11 cellular contexts compared by ENCODE assay signal in the genomic region with DNA sequence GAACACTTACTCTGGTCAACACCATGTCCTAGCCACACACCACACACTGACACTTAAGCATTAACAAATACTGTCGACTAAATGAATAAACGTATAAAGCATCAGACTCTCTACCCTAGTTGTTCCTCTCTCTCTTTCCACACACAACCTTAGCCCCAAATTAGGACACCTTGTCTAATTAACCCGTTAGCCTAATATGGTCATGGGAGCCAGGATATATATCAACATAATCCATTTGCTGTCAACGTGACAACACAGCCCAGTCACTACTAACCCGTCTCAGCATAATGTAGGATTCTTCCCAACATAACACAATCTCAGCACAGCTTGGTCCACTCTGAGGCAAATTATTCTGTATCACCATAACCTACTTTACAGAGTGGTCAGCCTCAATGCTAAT. TPM values are rescaled to one million over a fixed set of nuclear protein-coding genes. Genes with fewer than 3 reads are reported as not detected.
DNase-seq lines count a peak whose midpoint lies in the region; ATAC-seq, FAIRE-seq and TF ChIP-seq lines count a peak whose summit lies in the region.
"Had no signal": no experiment of that assay in that cellular context is flagged by ENCODE, and none has a peak within 500 bp of the region (broad histone marks: within the 10 kb centered on the region; RNA-seq: fewer than 3 reads in every experiment).

No MANE protein-coding gene starts in this region.

- no peak for TF ChIP-seq CTCF in A549 (IDR thresholded peaks at IDR 0.05)
- TF ChIP-seq CTCF in GM23338 (conservative IDR thresholded peaks at IDR 0.05; ENCODE audit: low read depth in 2 of 2): no peak
- TF ChIP-seq CTCF in keratinocyte (optimal IDR thresholded peaks at IDR 0.05 in 1 of 3, IDR thresholded peaks at IDR 0.05 in 1 of 3, conservative IDR thresholded peaks at IDR 0.05 in 1 of 3; ENCODE audit: extremely low read depth in 1 of 3, insufficient read depth in 2 of 3, low read length in 3 of 3): no peak
- no peak for TF ChIP-seq CTCF in left lung (IDR thresholded peaks at IDR 0.05)
- no peak for TF ChIP-seq CTCF in thyroid gland (IDR thresholded peaks at IDR 0.05)

- 93% methylated on average over 5 of the region's 5 CpGs for WGBS in A549 (ENCODE audit: missing lambda C conversion rate)
- 84 to 87% methylated on average over 5 of the region's 5 CpGs for WGBS in thyroid gland, 2 donors

- H3K4me3 ChIP-seq in A549 (no peak overlapping the region), GM23338 (peak overlapping the region; percentile 97; the same call in 1 of the 2 replicates), keratinocyte (ENCODE audit: control insufficient read depth in 2 of 3, extremely low read depth in 1 of 3, insufficient read depth in 2 of 3, low read depth in 1 of 3, low read length in 3 of 3) (peak overlapping the region in 1 of 3 experiments; percentile 29), left lung (peak overlapping the region in 1 of 2 donors; percentile 88), thyroid gland (replicated peaks in 1 of 3) (no peak overlapping the region)

- H3K9me1 ChIP-seq in keratinocyte (ENCODE audit: control insufficient read depth, extremely low read depth, insufficient read depth, low read length): peaks cover 2% of the 10 kb centered on the region

- TF ChIP-seq EP300 in A549 (IDR thresholded peaks at IDR 0.05): no peak

- no peak for DNase-seq in A549 (ENCODE audit: low read depth in 1 of 2, low spot score in 1 of 2)
- DNase-seq in GM23338 (ENCODE audit: low spot score): no peak
- DNase-seq in activated T-helper 2 cell treated with anti-CD3 and anti-CD28 coated beads, Interferon-gamma antibody, Interleukin-2, Interleukin-4, amounts not matched to agents 10 μg/mL and 5 μg/mL and 100 μg/mL, durations not matched to agents 14 hours and 24 hours and 36 hours (ENCODE audit: low spot score): no peak
- no peak for DNase-seq in keratinocyte (ENCODE audit: low read depth, low spot score)
- no peak for DNase-seq in left lung
- DNase-seq in pons (ENCODE audit: low spot score): no peak
- DNase-seq in thyroid gland: no peak
- DNase-seq in activated CD4-positive, alpha-beta T cell treated with anti-CD3 and anti-CD28 coated beads, Interleukin-2, amount 50 U/mL, for 1 hour: no peak
- DNase-seq: activated CD4-positive, alpha-beta T cell treated with anti-CD3 and anti-CD28 coated beads for 4 hours; NCI-H1436 treated with DMSO at 0.1 percent for 48 hours had no signal

- H3K4me1 Mint-ChIP-seq in GM23338: peaks cover 25% of the 10 kb centered on the region
- peaks cover 40% of the 10 kb centered on the region for H3K4me1 Mint-ChIP-seq in activated T-helper 2 cell treated with anti-CD3 and anti-CD28 coated beads, Interferon-gamma antibody, Interleukin-2, Interleukin-4, amounts not matched to agents 10 μg/mL and 5 μg/mL and 100 μg/mL, durations not matched to agents 14 hours and 24 hours and 36 hours (ENCODE audit: low read depth)

- peak overlapping the region; percentile 92 for H3K4me2 ChIP-seq in A549
- H3K4me2 ChIP-seq in GM23338: peak overlapping the region; percentile 97
- H3K4me2 ChIP-seq in keratinocyte (ENCODE audit: control insufficient read depth, extremely low read depth, insufficient read depth, low read depth, low read length): peak overlapping the region; percentile 96

- intact Hi-C loops in activated T-helper 2 cell treated with anti-CD3 and anti-CD28 coated beads, Interferon-gamma antibody, Interleukin-2, Interleukin-4, amounts not matched to agents 10 μg/mL and 5 μg/mL and 100 μg/mL, durations not matched to agents 14 hours and 24 hours and 36 hours (cut with micrococcal nuclease): no loop called here
- intact Hi-C loops in left lung (cut with DNase I): no loop called here
- intact Hi-C loops in thyroid gland (cut with DNase I): no loop called here

- CTCF ChIA-PET in A549 (lab: Yijun Ruan, JAX): interaction anchor here (0.5 to 17.3 kb wide), 5 partner anchors 10 to 186 kb away, joined by 3 to 169 read pairs (median 7); a partner anchor contains a TSS

- no peak overlapping the region for H2AFZ ChIP-seq in GM23338
- H2AFZ ChIP-seq in keratinocyte (ENCODE audit: control insufficient read depth, low read length): no peak overlapping the region

- H3K27ac Mint-ChIP-seq in GM23338: no peak overlapping the region
- H3K27ac Mint-ChIP-seq in activated T-helper 2 cell treated with anti-CD3 and anti-CD28 coated beads, Interferon-gamma antibody, Interleukin-2, Interleukin-4, amounts not matched to agents 10 μg/mL and 5 μg/mL and 100 μg/mL, durations not matched to agents 14 hours and 24 hours and 36 hours: peak overlapping the region; percentile 17

- H3K9me3 Mint-ChIP-seq in GM23338: peaks cover 3% of the 10 kb centered on the region; the same call in 2 of the 3 replicates
- H3K9me3 Mint-ChIP-seq in activated T-helper 2 cell treated with anti-CD3 and anti-CD28 coated beads, Interferon-gamma antibody, Interleukin-2, Interleukin-4, amounts not matched to agents 10 μg/mL and 5 μg/mL and 100 μg/mL, durations not matched to agents 14 hours and 24 hours and 36 hours: no peaks in the 10 kb centered on the region

- H3K79me2 ChIP-seq in GM23338 (replicated peaks; ENCODE audit: insufficient read depth) (peaks cover 59% of the 10 kb centered on the region), keratinocyte (ENCODE audit: control insufficient read depth, insufficient read depth, low read length) (peaks cover 52% of the 10 kb centered on the region)

- no peak for TF ChIP-seq RAD21 in A549 (conservative IDR thresholded peaks at IDR 0.05 in 1 of 2, IDR thresholded peaks at IDR 0.05 in 1 of 2)

- no peaks in the 10 kb centered on the region for H3K27me3 ChIP-seq in GM23338 (ENCODE audit: insufficient read depth)
- no peaks in the 10 kb centered on the region for H3K27me3 ChIP-seq in keratinocyte (ENCODE audit: control insufficient read depth, extremely low read depth, insufficient read depth, low read length)
- no peaks in the 10 kb centered on the region for H3K27me3 ChIP-seq in left lung
- no peaks in the 10 kb centered on the region for H3K27me3 ChIP-seq in thyroid gland
- H3K27me3 ChIP-seq: pancreas had no signal

- peaks cover 68% of the 10 kb centered on the region for H3K36me3 Mint-ChIP-seq in GM23338 (ENCODE audit: low read depth)
- H3K36me3 Mint-ChIP-seq in activated T-helper 2 cell treated with anti-CD3 and anti-CD28 coated beads, Interferon-gamma antibody, Interleukin-2, Interleukin-4, amounts not matched to agents 10 μg/mL and 5 μg/mL and 100 μg/mL, durations not matched to agents 14 hours and 24 hours and 36 hours (ENCODE audit: low read depth): peaks cover 63% of the 10 kb centered on the region

- POLR2A ChIA-PET in A549 (lab: Yijun Ruan, JAX): interaction anchor here (0.7 kb wide), 1 partner anchor 17 kb away, joined by 3 read pairs; no protein-coding TSS in a partner anchor

- peaks cover 14% of the 10 kb centered on the region for H3K27me3 Mint-ChIP-seq in GM23338 (ENCODE audit: insufficient read depth, low read depth, poor library complexity)
- H3K27me3 Mint-ChIP-seq in activated T-helper 2 cell treated with anti-CD3 and anti-CD28 coated beads, Interferon-gamma antibody, Interleukin-2, Interleukin-4, amounts not matched to agents 10 μg/mL and 5 μg/mL and 100 μg/mL, durations not matched to agents 14 hours and 24 hours and 36 hours (ENCODE audit: low read depth): no peaks in the 10 kb centered on the region

- peak; percentile 28 for FAIRE-seq in A549 (lab: Jason Lieb, UNC)
- peak; percentile 23 for FAIRE-seq in keratinocyte (lab: Jason Lieb, UNC)
- FAIRE-seq: pancreas had no signal

- peak overlapping the region; percentile 12 for H3K4me3 Mint-ChIP-seq in GM23338
- H3K4me3 Mint-ChIP-seq in activated T-helper 2 cell treated with anti-CD3 and anti-CD28 coated beads, Interferon-gamma antibody, Interleukin-2, Interleukin-4, amounts not matched to agents 10 μg/mL and 5 μg/mL and 100 μg/mL, durations not matched to agents 14 hours and 24 hours and 36 hours (ENCODE audit: low read depth): peak overlapping the region; percentile 27

- dilution Hi-C loops in keratinocyte (cut with MboI; ENCODE audit: extremely low pct_ligation_motif_present, low sequenced_read_pairs): no loop called here

- peaks cover 32% of the 10 kb centered on the region for H3F3A ChIP-seq in GM23338 (replicated peaks; ENCODE audit: low read depth)

- H4K20me1 ChIP-seq in GM23338 (replicated peaks; ENCODE audit: insufficient read depth): peaks cover 43% of the 10 kb centered on the region
- peaks cover 3% of the 10 kb centered on the region for H4K20me1 ChIP-seq in keratinocyte (ENCODE audit: control insufficient read depth, extremely low read depth, insufficient read depth, low read length)

- H3K9me2 ChIP-seq in GM23338 (ENCODE audit: insufficient read depth): no peaks in the 10 kb centered on the region

- H3K36me3 ChIP-seq in GM23338 (ENCODE audit: insufficient read depth) (peaks cover 9% of the 10 kb centered on the region), keratinocyte (ENCODE audit: control insufficient read depth in 2 of 2, extremely low read depth in 1 of 2, insufficient read depth in 2 of 2, low read length in 2 of 2) (peaks cover 20 to 40% of the 10 kb centered on the region in 2 experiments), left lung (peaks cover 0 to 59% of the 10 kb centered on the region in 2 donors), thyroid gland (peaks cover 28 to 33% of the 10 kb centered on the region in 2 donors)

- H3K27ac ChIP-seq in A549: no peak overlapping the region
- no peak overlapping the region for H3K27ac ChIP-seq in GM23338 (ENCODE audit: low read depth)
- H3K27ac ChIP-seq in keratinocyte (ENCODE audit: control insufficient read depth, insufficient read depth, low read length): no peak overlapping the region
- H3K27ac ChIP-seq in left lung: no peak overlapping the region
- H3K27ac ChIP-seq in thyroid gland: no peak overlapping the region
- H3K27ac ChIP-seq: pancreas had no signal

- ATAC-seq in A549: no peak
- ATAC-seq in GM23338: no peak
- no peak for ATAC-seq in left lung
- ATAC-seq: pancreas had no signal

- H3K9me3 ChIP-seq in A549: no peaks in the 10 kb centered on the region
- H3K9me3 ChIP-seq in keratinocyte (ENCODE audit: control insufficient read depth, low read depth, low read length): no peaks in the 10 kb centered on the region
- H3K9me3 ChIP-seq in left lung: no peaks in the 10 kb centered on the region
- no peaks in the 10 kb centered on the region for H3K9me3 ChIP-seq in thyroid gland
- H3K9me3 ChIP-seq: pancreas had no signal

- H3K4me1 ChIP-seq in A549: peaks cover 49% of the 10 kb centered on the region
- peaks cover 17% of the 10 kb centered on the region for H3K4me1 ChIP-seq in GM23338 (ENCODE audit: insufficient read depth)
- peaks cover 45% of the 10 kb centered on the region for H3K4me1 ChIP-seq in keratinocyte (ENCODE audit: control insufficient read depth, extremely low read depth, insufficient read depth, low read length)
- peaks cover 14 to 51% of the 10 kb centered on the region in 2 donors for H3K4me1 ChIP-seq in left lung
- peaks cover 21 to 32% of the 10 kb centered on the region in 2 donors for H3K4me1 ChIP-seq in thyroid gland

- TF ChIP-seq POLR2A in A549 (IDR thresholded peaks at IDR 0.05; ENCODE audit: low read length) (no peak), thyroid gland (IDR thresholded peaks at IDR 0.05) (no peak)

- H3K9ac ChIP-seq in keratinocyte (ENCODE audit: control insufficient read depth, extremely low read depth, insufficient read depth, low read length): no peak overlapping the region

RNA-seq across cellular contexts. Expression of a gene that starts 2.2 kb away (rescaled TPM):
- polyA plus RNA-seq in A549 (2011; rRNA removed) (5.7 and 9.6 TPM in 2 replicates), A549 (2017; fragmentation: RNase III; extraction: RNeasy Plus Mini Kit Qiagen cat#74134 plus additional on column Dnase treatment) (30.7 to 40.4 TPM (median 37.7 TPM) in 3 replicates), GM23338 (2016; fragmentation: Nextera tagmentation; extraction: Ambion mirVana) (17.6 and 19.7 TPM in 2 replicates), keratinocyte (3.7 to 6.3 TPM (median 4.7 TPM) in 3 replicates)
- polyA plus RNA-seq in A549 (2012; cell fraction: cytosol; rRNA removed): 6.5 and 9.2 TPM in 2 replicates
- polyA plus RNA-seq in A549 (2012; cell fraction: nucleus; rRNA removed): 13.8 and 22.3 TPM in 2 replicates
- 27.8 and 36.3 TPM in 2 replicates for polyA minus RNA-seq in A549 (2011; rRNA and poly(A)+ RNA removed)
- total RNA-seq in GM23338 (2014; rRNA removed; shearing (Covaris generic)): 53.9 and 80.6 TPM in 2 replicates
- total RNA-seq in activated T-helper 2 cell treated with anti-CD3 and anti-CD28 coated beads, Interferon-gamma antibody, Interleukin-2, Interleukin-4, amounts not matched to agents 10 μg/mL and 5 μg/mL and 100 μg/mL, durations not matched to agents 14 hours and 24 hours and 36 hours: 69.7 and 73.1 TPM in 2 replicates
- 37.4 TPM for polyA plus RNA-seq in keratinocyte (2011; ENCODE audit: low read depth)
- polyA plus RNA-seq in keratinocyte (2011; cell fraction: cytosol; rRNA removed): 2.5 and 4.6 TPM in 2 replicates
- 13.5 and 19.5 TPM in 2 replicates for polyA plus RNA-seq in keratinocyte (2011; cell fraction: nucleus; rRNA removed)
- 18.0 and 25.1 TPM in 2 replicates for polyA plus RNA-seq in keratinocyte (2012; ENCODE audit: low replicate concordance)
- polyA minus RNA-seq in keratinocyte: 9.5 to 27.7 TPM (median 17.8 TPM) in 3 replicates
- polyA minus RNA-seq in keratinocyte (2011; cell fraction: cytosol; rRNA and poly(A)+ RNA removed): 8.4 TPM
- polyA minus RNA-seq in keratinocyte (2011; cell fraction: nucleus; rRNA and poly(A)+ RNA removed): 11.5 and 17.1 TPM in 2 replicates
- total RNA-seq in left lung (10 to 100 TPM; 36.9 to 46.3 TPM), thyroid gland (10 to 100 TPM; 45.3 to 68.6 (median 49.0) TPM)

RNA-seq across cellular contexts. Expression of a gene that starts 7.1 kb away (rescaled TPM):
- polyA plus RNA-seq in A549 (2011; rRNA removed) (52.1 and 61.2 TPM in 2 replicates), A549 (2017; fragmentation: RNase III; extraction: RNeasy Plus Mini Kit Qiagen cat#74134 plus additional on column Dnase treatment) (70.9 to 80.2 TPM (median 79.1 TPM) in 3 replicates), GM23338 (2016; fragmentation: Nextera tagmentation; extraction: Ambion mirVana) (35.4 and 36.6 TPM in 2 replicates), keratinocyte (52.8 to 61.6 TPM (median 55.3 TPM) in 3 replicates)
- 43.2 and 48.2 TPM in 2 replicates for polyA plus RNA-seq in A549 (2012; cell fraction: cytosol; rRNA removed)
- polyA plus RNA-seq in A549 (2012; cell fraction: nucleus; rRNA removed): 28.6 and 32.6 TPM in 2 replicates
- polyA minus RNA-seq in A549 (2011; rRNA and poly(A)+ RNA removed): 66.5 and 74.4 TPM in 2 replicates
- total RNA-seq in GM23338 (2014; rRNA removed; shearing (Covaris generic)): 33.2 and 51.0 TPM in 2 replicates
- total RNA-seq in activated T-helper 2 cell treated with anti-CD3 and anti-CD28 coated beads, Interferon-gamma antibody, Interleukin-2, Interleukin-4, amounts not matched to agents 10 μg/mL and 5 μg/mL and 100 μg/mL, durations not matched to agents 14 hours and 24 hours and 36 hours: 43.4 and 47.8 TPM in 2 replicates
- polyA plus RNA-seq in keratinocyte (2011; ENCODE audit: low read depth): 43.8 TPM
- polyA plus RNA-seq in keratinocyte (2011; cell fraction: cytosol; rRNA removed): 50.2 and 55.4 TPM in 2 replicates
- 75.4 and 76.5 TPM in 2 replicates for polyA plus RNA-seq in keratinocyte (2011; cell fraction: nucleus; rRNA removed)
- 45.3 and 50.3 TPM in 2 replicates for polyA plus RNA-seq in keratinocyte (2012; ENCODE audit: low replicate concordance)
- polyA minus RNA-seq in keratinocyte: 41.1 to 77.5 TPM (median 49.7 TPM) in 3 replicates
- polyA minus RNA-seq in keratinocyte (2011; cell fraction: cytosol; rRNA and poly(A)+ RNA removed): 36.1 TPM
- polyA minus RNA-seq in keratinocyte (2011; cell fraction: nucleus; rRNA and poly(A)+ RNA removed): 41.4 and 42.0 TPM in 2 replicates
- total RNA-seq in left lung (10 to 100 TPM; 31.1 to 45.4 TPM), thyroid gland (10 to 100 TPM; 19.8 to 39.5 (median 35.8) TPM)

RNA-seq across cellular contexts. Expression of a gene that starts 10.1 kb away (rescaled TPM):
- polyA plus RNA-seq in A549 (2011; rRNA removed): 399 and 502 TPM in 2 replicates
- polyA plus RNA-seq in A549 (2012; cell fraction: cytosol; rRNA removed): 329 and 360 TPM in 2 replicates
- 93.2 and 184 TPM in 2 replicates for polyA plus RNA-seq in A549 (2012; cell fraction: nucleus; rRNA removed)
- 431 to 510 TPM (median 504 TPM) in 3 replicates for polyA plus RNA-seq in A549 (2017; fragmentation: RNase III; extraction: RNeasy Plus Mini Kit Qiagen cat#74134 plus additional on column Dnase treatment)
- 305 and 331 TPM in 2 replicates for polyA minus RNA-seq in A549 (2011; rRNA and poly(A)+ RNA removed)
- 88.8 and 128 TPM in 2 replicates for total RNA-seq in GM23338 (2014; rRNA removed; shearing (Covaris generic))
- 497 and 520 TPM in 2 replicates for polyA plus RNA-seq in GM23338 (2016; fragmentation: Nextera tagmentation; extraction: Ambion mirVana)
- total RNA-seq in activated T-helper 2 cell treated with anti-CD3 and anti-CD28 coated beads, Interferon-gamma antibody, Interleukin-2, Interleukin-4, amounts not matched to agents 10 μg/mL and 5 μg/mL and 100 μg/mL, durations not matched to agents 14 hours and 24 hours and 36 hours: 145 and 147 TPM in 2 replicates
- polyA plus RNA-seq in keratinocyte: 271 to 416 TPM (median 391 TPM) in 3 replicates
- 120 TPM for polyA plus RNA-seq in keratinocyte (2011; ENCODE audit: low read depth)
- polyA plus RNA-seq in keratinocyte (2011; cell fraction: cytosol; rRNA removed): 578 and 682 TPM in 2 replicates
- polyA plus RNA-seq in keratinocyte (2011; cell fraction: nucleus; rRNA removed): 185 and 186 TPM in 2 replicates
- 266 and 545 TPM in 2 replicates for polyA plus RNA-seq in keratinocyte (2012; ENCODE audit: low replicate concordance)
- 235 to 333 TPM (median 240 TPM) in 3 replicates for polyA minus RNA-seq in keratinocyte
- 161 TPM for polyA minus RNA-seq in keratinocyte (2011; cell fraction: cytosol; rRNA and poly(A)+ RNA removed)
- 27.8 and 46.5 TPM in 2 replicates for polyA minus RNA-seq in keratinocyte (2011; cell fraction: nucleus; rRNA and poly(A)+ RNA removed)
- total RNA-seq in left lung: 100 to 1,000 TPM; 545 to 559 TPM
- 100 to 1,000 TPM; 112 to 840 (median 273) TPM for total RNA-seq in thyroid gland

RNA-seq across cellular contexts. Expression of a gene that starts 12.4 kb away (rescaled TPM):
- polyA plus RNA-seq in A549 (2011; rRNA removed): 238 and 288 TPM in 2 replicates
- polyA plus RNA-seq in A549 (2012; cell fraction: cytosol; rRNA removed): 382 and 426 TPM in 2 replicates
- polyA plus RNA-seq in A549 (2012; cell fraction: nucleus; rRNA removed): 3,030 and 3,491 TPM in 2 replicates
- polyA plus RNA-seq in A549 (2017; fragmentation: RNase III; extraction: RNeasy Plus Mini Kit Qiagen cat#74134 plus additional on column Dnase treatment): 392 to 429 TPM (median 425 TPM) in 3 replicates
- 239 and 248 TPM in 2 replicates for polyA minus RNA-seq in A549 (2011; rRNA and poly(A)+ RNA removed)
- 108 and 152 TPM in 2 replicates for total RNA-seq in GM23338 (2014; rRNA removed; shearing (Covaris generic))
- 139 and 156 TPM in 2 replicates for polyA plus RNA-seq in GM23338 (2016; fragmentation: Nextera tagmentation; extraction: Ambion mirVana)
- 492 and 503 TPM in 2 replicates for total RNA-seq in activated T-helper 2 cell treated with anti-CD3 and anti-CD28 coated beads, Interferon-gamma antibody, Interleukin-2, Interleukin-4, amounts not matched to agents 10 μg/mL and 5 μg/mL and 100 μg/mL, durations not matched to agents 14 hours and 24 hours and 36 hours
- 300 to 633 TPM (median 301 TPM) in 3 replicates for polyA plus RNA-seq in keratinocyte
- 320 TPM for polyA plus RNA-seq in keratinocyte (2011; ENCODE audit: low read depth)
- polyA plus RNA-seq in keratinocyte (2011; cell fraction: cytosol; rRNA removed): 104 and 182 TPM in 2 replicates
- 2,509 and 2,890 TPM in 2 replicates for polyA plus RNA-seq in keratinocyte (2011; cell fraction: nucleus; rRNA removed)
- 288 and 791 TPM in 2 replicates for polyA plus RNA-seq in keratinocyte (2012; ENCODE audit: low replicate concordance)
- polyA minus RNA-seq in keratinocyte: 244 to 273 TPM (median 251 TPM) in 3 replicates
- 158 TPM for polyA minus RNA-seq in keratinocyte (2011; cell fraction: cytosol; rRNA and poly(A)+ RNA removed)
- polyA minus RNA-seq in keratinocyte (2011; cell fraction: nucleus; rRNA and poly(A)+ RNA removed): 250 and 252 TPM in 2 replicates
- total RNA-seq in left lung: 100 to 1,000 TPM; 610 to 654 TPM
- total RNA-seq in thyroid gland: 1,000 to 10,000 TPM in 1 of 4 donors, 100 to 1,000 TPM in 3; 581 to 1,743 (median 795) TPM

RNA-seq across cellular contexts. Expression of a gene that starts 12.5 kb away (rescaled TPM):
- polyA plus RNA-seq in A549 (2011; rRNA removed) (8.3 and 9.2 TPM in 2 replicates), A549 (2017; fragmentation: RNase III; extraction: RNeasy Plus Mini Kit Qiagen cat#74134 plus additional on column Dnase treatment) (16.1 to 22.6 TPM (median 21.3 TPM) in 3 replicates), GM23338 (2016; fragmentation: Nextera tagmentation; extraction: Ambion mirVana) (7.7 and 11.1 TPM in 2 replicates), keratinocyte (4.5 to 7.2 TPM (median 5.5 TPM) in 3 replicates)
- 10.9 and 12.1 TPM in 2 replicates for polyA plus RNA-seq in A549 (2012; cell fraction: cytosol; rRNA removed)
- 29.1 and 29.3 TPM in 2 replicates for polyA plus RNA-seq in A549 (2012; cell fraction: nucleus; rRNA removed)
- polyA minus RNA-seq in A549 (2011; rRNA and poly(A)+ RNA removed): 10.5 and 12.4 TPM in 2 replicates
- total RNA-seq in GM23338 (2014; rRNA removed; shearing (Covaris generic)): 28.7 and 31.0 TPM in 2 replicates
- 10.5 and 10.6 TPM in 2 replicates for total RNA-seq in activated T-helper 2 cell treated with anti-CD3 and anti-CD28 coated beads, Interferon-gamma antibody, Interleukin-2, Interleukin-4, amounts not matched to agents 10 μg/mL and 5 μg/mL and 100 μg/mL, durations not matched to agents 14 hours and 24 hours and 36 hours
- 2.0 TPM for polyA plus RNA-seq in keratinocyte (2011; ENCODE audit: low read depth)
- 2.5 and 5.6 TPM in 2 replicates for polyA plus RNA-seq in keratinocyte (2011; cell fraction: cytosol; rRNA removed)
- 18.1 and 23.3 TPM in 2 replicates for polyA plus RNA-seq in keratinocyte (2011; cell fraction: nucleus; rRNA removed)
- 3.8 and 7.9 TPM in 2 replicates for polyA plus RNA-seq in keratinocyte (2012; ENCODE audit: low replicate concordance)
- 4.7 to 19.3 TPM (median 5.7 TPM) in 3 replicates for polyA minus RNA-seq in keratinocyte
- 9.2 TPM for polyA minus RNA-seq in keratinocyte (2011; cell fraction: cytosol; rRNA and poly(A)+ RNA removed)
- 4.5 and 7.7 TPM in 2 replicates for polyA minus RNA-seq in keratinocyte (2011; cell fraction: nucleus; rRNA and poly(A)+ RNA removed)
- total RNA-seq in left lung (10 to 100 TPM; 25.9 to 33.8 TPM), thyroid gland (10 to 100 TPM in 2 of 4 donors, 1 to 10 TPM in 2; 6.8 to 21.5 (median 12.4) TPM)
